Comparison of ENCODE assay signal across 26 cellular contexts in the genomic region with DNA sequence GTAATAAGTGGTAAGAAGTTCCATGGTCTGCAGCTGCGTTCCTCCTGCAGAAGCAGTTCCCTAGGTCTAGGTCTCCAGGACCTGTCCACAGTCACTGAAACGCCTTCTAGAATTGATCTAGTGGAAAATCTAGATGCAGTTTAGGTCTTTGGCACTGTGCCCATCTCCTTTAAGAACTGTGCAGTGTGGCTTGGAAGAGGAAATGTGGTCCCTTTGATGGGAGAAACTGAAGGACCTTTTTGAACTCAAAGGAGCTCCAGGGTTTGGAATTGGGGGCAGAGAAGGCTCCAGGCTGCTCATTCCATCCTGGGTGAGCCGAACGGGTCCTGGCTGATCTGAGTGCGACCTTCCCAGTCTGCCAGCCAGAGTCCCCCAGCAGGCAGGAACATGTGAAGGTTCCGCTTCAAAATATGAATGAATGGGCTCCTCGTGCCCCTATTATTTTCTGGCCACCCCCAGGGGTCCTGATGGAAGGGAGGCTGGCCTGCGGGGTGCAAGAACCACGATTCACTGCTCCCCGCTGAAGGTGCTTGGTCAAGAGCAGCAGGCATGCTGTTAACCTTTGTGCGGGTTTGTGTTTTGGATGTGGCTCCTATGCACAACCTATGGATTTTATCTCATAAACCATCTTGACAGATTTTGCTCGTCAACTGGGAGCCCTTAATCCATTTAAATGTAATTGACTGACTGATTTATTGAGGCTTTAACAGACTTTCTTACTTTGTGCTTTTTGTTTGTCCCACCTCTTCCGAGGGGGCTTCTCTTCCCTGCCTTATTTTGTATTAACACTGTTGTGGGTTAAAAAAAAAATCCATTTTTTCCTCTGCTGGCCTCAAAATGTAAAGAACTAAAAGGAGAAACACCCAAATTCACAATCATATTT. TPM values are rescaled to one million over a fixed set of nuclear protein-coding genes. Genes with fewer than 3 reads are reported as not detected.
A peak's percentile ranks its signal among the peaks of the same experiment; 100 is the strongest.
DNase-seq lines count a peak whose midpoint lies in the region; ATAC-seq and TF ChIP-seq lines count a peak whose summit lies in the region.
"Had no signal": no experiment of that assay in that cellular context is flagged by ENCODE, and none has a peak within 500 bp of the region (broad histone marks: within the 10 kb centered on the region; RNA-seq: fewer than 3 reads in every experiment).

No MANE protein-coding gene starts in this region.

- DNase-seq in DMS 273 treated with DMSO at 0.1 percent for 48 hours (lab: John Stamatoyannopoulos, UW) (peak; percentile 11), NCI-H82 treated with DMSO at 0.1 percent for 48 hours (lab: John Stamatoyannopoulos, UW; ENCODE audit: unreplicated experiment) (peak; percentile 82), chondrocyte (ENCODE audit: low spot score) (peak; percentile 26)
- DNase-seq in stimulated activated CD4-positive, alpha-beta T cell treated with anti-CD3 and anti-CD28 coated beads, Interleukin-1b, Interleukin-23, amount 100 ng/mL, for 48 hours = no peak
- DNase-seq: activated CD4-positive, alpha-beta T cell treated with anti-CD3 and anti-CD28 coated beads for 48 hours; activated CD8-positive, alpha-beta memory T cell treated with anti-CD3 and anti-CD28 coated beads for 24 hours; activated effector memory CD4-positive, alpha-beta T cell treated with Interleukin-2 at 50 U/mL for 16 hours; activated T-cell treated with anti-CD3 and anti-CD28 coated beads for 4 hours; C1 segment of cervical spinal cord; Caco-2; gastrocnemius medialis; left cardiac atrium; NCI-H1436; NCI-H2107; NK-92 treated with Interleukin-12 subunit alpha and Interleukin-12 subunit beta, amount 100 ng/mL, for 24 hours; stimulated activated naive CD4-positive, alpha-beta T cell treated with Interleukin-2 at 50 U/mL for 16 hours; upper lobe of right lung had no signal

- H3K27me3 Mint-ChIP-seq in chondrocyte (ENCODE audit: low read depth) = peaks cover 4% of the 10 kb centered on the region

- peaks cover 0 to 5% (median 0%) of the 10 kb centered on the region in 11 experiments; a peak in 1 of 22 replicates for H3K9me3 ChIP-seq in BLaER1 treated with 17β-estradiol and CSF1 and Interleukin-3, amounts not matched to agents 10 nM and 100 nM (replicated peaks in 1 of 11)
- H3K9me3 ChIP-seq: breast epithelium, Caco-2, gastrocnemius medialis, ovary, upper lobe of right lung had no signal

- H3K4me1 ChIP-seq in BLaER1 treated with 17β-estradiol and CSF1 and Interleukin-3, amounts not matched to agents 10 nM and 100 nM = peaks cover 25 to 44% (median 36%) of the 10 kb centered on the region in 10 experiments

- H4K20me1 ChIP-seq in BLaER1 treated with 17β-estradiol and CSF1 and Interleukin-3, amounts not matched to agents 10 nM and 100 nM = peaks cover 0 to 26% (median 3%) of the 10 kb centered on the region in 11 experiments; a peak in 9 of 22 replicates

- ATAC-seq in GM18519 (IDR thresholded peaks at IDR 0.05; ENCODE audit: low FRiP score, unreplicated experiment) = no peak
- ATAC-seq in HG03469 (IDR thresholded peaks at IDR 0.05; ENCODE audit: unreplicated experiment) = no peak
- ATAC-seq: gastrocnemius medialis, upper lobe of right lung had no signal

- no peak overlapping the region for H3K27ac Mint-ChIP-seq in chondrocyte (ENCODE audit: unreplicated experiment)
- H3K27ac Mint-ChIP-seq: activated naive CD8-positive, alpha-beta T cell; nephron had no signal

- peaks cover 8% of the 10 kb centered on the region for H3K36me3 Mint-ChIP-seq in chondrocyte (ENCODE audit: low read depth)
- H3K36me3 Mint-ChIP-seq: activated naive CD8-positive, alpha-beta T cell had no signal

- no peak overlapping the region for H3K4me3 ChIP-seq in BLaER1 treated with 17β-estradiol and CSF1 and Interleukin-3, amounts not matched to agents 10 nM and 100 nM
- H3K4me3 ChIP-seq: breast epithelium, gastrocnemius medialis, ovary, upper lobe of right lung had no signal

- H3K4me3 Mint-ChIP-seq in chondrocyte (ENCODE audit: unreplicated experiment) = no peak overlapping the region
- H3K4me3 Mint-ChIP-seq: activated naive CD8-positive, alpha-beta T cell; nephron had no signal

- peak overlapping the region; percentile 4 to 74 (median 64); a peak in 20 of 22 replicates for H3K4me2 ChIP-seq in BLaER1 treated with 17β-estradiol and CSF1 and Interleukin-3, amounts not matched to agents 10 nM and 100 nM

- H3K9ac ChIP-seq in BLaER1 treated with 17β-estradiol and CSF1 and Interleukin-3, amounts not matched to agents 10 nM and 100 nM = peak overlapping the region in 1 of 11 experiments; percentile 39; a peak in 1 of 22 replicates

- H3K4me1 Mint-ChIP-seq in chondrocyte (ENCODE audit: low read depth) = peaks cover 1% of the 10 kb centered on the region
- H3K4me1 Mint-ChIP-seq: nephron had no signal

- no peak for TF ChIP-seq CTCF in chondrocyte (IDR thresholded peaks at IDR 0.05)

- no peaks in the 10 kb centered on the region for H3K9me3 Mint-ChIP-seq in chondrocyte (ENCODE audit: low read depth)
- H3K9me3 Mint-ChIP-seq: nephron had no signal

- peaks cover 18 to 32% (median 25%) of the 10 kb centered on the region in 11 experiments for H3K36me3 ChIP-seq in BLaER1 treated with 17β-estradiol and CSF1 and Interleukin-3, amounts not matched to agents 10 nM and 100 nM
- H3K36me3 ChIP-seq: breast epithelium, ovary, upper lobe of right lung had no signal

- H3K27ac ChIP-seq in BLaER1 treated with 17β-estradiol and CSF1 and Interleukin-3, amounts not matched to agents 10 nM and 100 nM = no peak overlapping the region
- H3K27ac ChIP-seq: breast epithelium, gastrocnemius medialis, ovary, upper lobe of right lung, VCaP had no signal

- H3K27me3 ChIP-seq in BLaER1 treated with 17β-estradiol and CSF1 and Interleukin-3, amounts not matched to agents 10 nM and 100 nM = no peaks in the 10 kb centered on the region
- H3K27me3 ChIP-seq: breast epithelium, gastrocnemius medialis, ovary had no signal

RNA-seq across cellular contexts. Expression of a gene that starts 36.7 kb away (rescaled TPM):
- total RNA-seq in chondrocyte = 2.3 to 3.5 TPM (median 3.1 TPM) in 3 replicates
- total RNA-seq: T-helper 2 cell treated with Interferon-gamma antibody and Interleukin-4, amounts not matched to agents 100 ng/mL and 5 ng/mL, for 36 hours had no signal
